In the genomic region with DNA sequence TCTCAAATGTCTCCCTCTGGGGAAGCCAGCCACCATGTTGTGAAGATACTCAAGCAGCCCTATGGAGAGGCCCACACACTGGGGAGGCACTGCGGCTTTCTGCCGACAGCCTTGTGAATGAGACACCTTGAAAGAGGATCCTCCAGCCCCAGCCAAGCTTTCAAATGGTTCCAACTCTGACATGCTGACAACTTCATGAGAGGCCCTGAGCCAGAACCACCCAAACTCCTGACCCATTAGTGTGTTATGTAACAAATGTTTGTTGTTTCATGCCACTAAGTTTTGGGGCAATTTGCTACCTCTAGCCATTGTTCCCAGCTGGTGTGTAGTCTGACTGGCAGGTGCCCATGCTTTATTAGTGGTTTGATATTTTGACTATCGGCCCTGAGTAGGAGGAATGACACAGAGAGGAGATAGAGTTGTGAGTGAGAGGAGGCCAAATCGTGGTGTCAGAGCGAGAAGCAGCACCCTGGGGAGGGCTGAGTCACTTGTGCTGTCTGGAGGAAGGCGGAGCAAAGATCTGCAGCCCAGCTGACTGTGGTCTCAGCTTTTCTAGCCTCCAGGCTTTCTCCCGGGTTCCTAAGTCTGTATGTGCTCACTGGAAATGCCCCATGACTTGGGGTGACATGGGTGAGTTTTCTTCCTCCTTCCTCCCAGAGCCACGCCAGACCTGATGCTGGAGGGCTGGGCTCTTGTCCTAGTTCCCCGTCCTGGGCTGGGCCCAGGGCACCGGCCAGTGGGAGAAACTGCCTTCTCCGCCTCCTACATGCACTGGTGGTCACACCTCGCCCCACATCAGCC, we compare ENCODE assay signal across 8 cellular contexts. TPM values are rescaled to one million over a fixed set of nuclear protein-coding genes. Genes with fewer than 3 reads are reported as not detected.
DNase-seq lines count a peak whose midpoint lies in the region; ATAC-seq and TF ChIP-seq lines count a peak whose summit lies in the region.

No MANE protein-coding gene starts in this region.

- TF ChIP-seq POLR2A in GM18951 (IDR thresholded peaks at IDR 0.05; ENCODE audit: extremely low read depth, insufficient read depth, insufficient read length) = peak; percentile 19

- no peaks in the 10 kb centered on the region for H3K27me3 ChIP-seq in RWPE2 (ENCODE audit: insufficient read depth, poor library complexity, severe bottlenecking)

- no peak overlapping the region for H3K4me3 ChIP-seq in RWPE2 (ENCODE audit: severe bottlenecking)

- H3K4me1 ChIP-seq in RWPE2 (ENCODE audit: insufficient read depth, poor library complexity, severe bottlenecking) = peaks cover 4% of the 10 kb centered on the region

- H3K27ac ChIP-seq in RWPE2 (ENCODE audit: poor library complexity, severe bottlenecking) = no peak overlapping the region

- peak; percentile 61 for ATAC-seq in HG03135 (IDR thresholded peaks at IDR 0.05; ENCODE audit: unreplicated experiment)
- ATAC-seq in RWPE2 (ENCODE audit: low read depth) = peak; percentile 90
- peak; percentile 89 for ATAC-seq in Right ventricle myocardium inferior

- in situ Hi-C loops in GM18951 (cut with MboI; ENCODE audit: low sequenced_read_pairs, unreplicated experiment) = no loop called here

- DNase-seq in A172 (ENCODE audit: low spot score) (peak; percentile 90), RWPE2 (ENCODE audit: low spot score) (peak; percentile 79), Right ventricle myocardium inferior (ENCODE audit: missing footprints) (peak; percentile 82), putamen (ENCODE audit: low spot score) (no peak)
- DNase-seq in activated gamma-delta T cell treated with anti-CD3 and anti-CD28 coated beads, Interleukin-2, amount 50 U/mL, for 16 hours (ENCODE audit: low read depth) = peak; percentile 68
- peak; percentile 64 for DNase-seq in stimulated activated CD4-positive, alpha-beta T cell treated with anti-CD3 and anti-CD28 coated beads, Interleukin-12 subunit alpha, Interleukin-12 subunit beta, amount 100 ng/mL, for 4 hours

- no peaks in the 10 kb centered on the region for H3K9me3 ChIP-seq in RWPE2 (ENCODE audit: severe bottlenecking)

- no peaks in the 10 kb centered on the region for H3K36me3 ChIP-seq in RWPE2 (ENCODE audit: low read depth)

- intact Hi-C loops in Right ventricle myocardium inferior (cut with DNase I) = no loop called here

- no peak for TF ChIP-seq CTCF in RWPE2 (IDR thresholded peaks at IDR 0.05; ENCODE audit: poor library complexity, severe bottlenecking)

RNA-seq across cellular contexts. Expression of gene BLM, which starts 56.8 kb away (rescaled TPM):
- total RNA-seq in A172 (2014; rRNA removed; shearing (Covaris generic)) = 16.6 and 18.1 TPM in 2 replicates
- 26.6 TPM for total RNA-seq in Right ventricle myocardium inferior
